23 cellular contexts compared by ENCODE assay signal in the genomic region with DNA sequence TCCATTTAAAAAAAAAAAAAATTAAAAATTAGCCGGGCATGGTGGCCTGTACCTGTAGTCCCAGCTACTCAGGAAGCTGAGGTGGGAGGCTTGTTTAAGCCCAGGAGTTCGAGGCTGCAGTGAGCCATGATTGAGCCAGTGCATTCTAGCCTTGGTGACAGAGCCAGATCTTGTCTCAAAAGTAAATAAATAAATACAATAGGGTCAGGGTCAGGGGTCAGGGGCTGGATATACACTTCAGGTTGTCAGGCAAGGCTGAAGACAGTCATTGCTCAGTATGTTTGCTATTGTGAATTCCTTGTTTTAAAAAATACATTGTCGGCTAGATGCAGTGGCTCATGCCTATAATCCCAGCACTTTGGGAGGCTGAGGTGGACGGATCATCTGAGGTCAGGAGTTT.
"Had no signal": no experiment of that assay in that cellular context is flagged by ENCODE, and none has a peak within 500 bp of the region (broad histone marks: within the 10 kb centered on the region; RNA-seq: fewer than 3 reads in every experiment).

No MANE protein-coding gene starts in this region.

- ATAC-seq: activated CD8-positive, alpha-beta T cell treated with anti-CD3 and anti-CD28 coated beads for 36 hours; activated T-cell treated with anti-CD3 and anti-CD28 coated beads, Interleukin-2, amount 50 U/mL, for 72 hours; activated T-helper 17 cell treated with anti-CD3 and anti-CD28 coated beads, Interleukin-2, amount 50 U/mL, for 72 hours had no signal

- H3K27ac ChIP-seq: brain microvascular endothelial cell, SJSA1 had no signal

- H3K4me2 ChIP-seq: SK-N-SH had no signal

- H3K9me3 ChIP-seq: SJSA1, SK-N-SH had no signal

- H3K36me3 ChIP-seq: brain microvascular endothelial cell, SJSA1 had no signal

- H3K9me2 ChIP-seq: SK-N-SH had no signal

- DNase-seq: activated CD4-positive, alpha-beta T cell treated with anti-CD3 and anti-CD28 coated beads, Interleukin-2, amount 50 U/mL, for 4 hours; activated CD8-positive, alpha-beta T cell treated with anti-CD3 and anti-CD28 coated beads for 36 hours; activated effector memory CD4-positive, alpha-beta T cell treated with anti-CD3 and anti-CD28 coated beads, Interleukin-2, amount 50 U/mL, for 16 hours; activated naive CD4-positive, alpha-beta T cell; activated naive CD4-positive, alpha-beta T cell treated with anti-CD3 and anti-CD28 coated beads, Interleukin-2, amount 50 U/mL, for 16 hours; activated naive CD8-positive, alpha-beta T cell treated with anti-CD3 and anti-CD28 coated beads for 36 hours; activated T-cell treated with anti-CD3 and anti-CD28 coated beads, Interleukin-2, amount 50 U/mL, for 1 hour; activated T-cell treated with anti-CD3 and anti-CD28 coated beads, Interleukin-2, amount 50 U/mL, for 72 hours; amniotic stem cell; brain microvascular endothelial cell; NCI-H1105 treated with DMSO at 0.1 percent for 48 hours; NCI-H1436; NCI-H1694; NCI-H1930; NCI-H2081 treated with DMSO at 0.1 percent for 48 hours; NCI-H345; NCI-H524 treated with DMSO at 0.1 percent for 48 hours; NCI-H748 treated with DMSO at 0.1 percent for 48 hours; NK-92 treated with Interleukin-12 subunit alpha and Interleukin-12 subunit beta, amount 100 ng/mL, for 24 hours; SHP77 treated with DMSO at 0.1 percent for 48 hours; SK-N-SH had no signal

- H3K27me3 ChIP-seq: brain microvascular endothelial cell, SJSA1 had no signal

- H3K4me3 ChIP-seq: SJSA1 had no signal
